Comparison of ENCODE assay signal across 15 cellular contexts in the genomic region with DNA sequence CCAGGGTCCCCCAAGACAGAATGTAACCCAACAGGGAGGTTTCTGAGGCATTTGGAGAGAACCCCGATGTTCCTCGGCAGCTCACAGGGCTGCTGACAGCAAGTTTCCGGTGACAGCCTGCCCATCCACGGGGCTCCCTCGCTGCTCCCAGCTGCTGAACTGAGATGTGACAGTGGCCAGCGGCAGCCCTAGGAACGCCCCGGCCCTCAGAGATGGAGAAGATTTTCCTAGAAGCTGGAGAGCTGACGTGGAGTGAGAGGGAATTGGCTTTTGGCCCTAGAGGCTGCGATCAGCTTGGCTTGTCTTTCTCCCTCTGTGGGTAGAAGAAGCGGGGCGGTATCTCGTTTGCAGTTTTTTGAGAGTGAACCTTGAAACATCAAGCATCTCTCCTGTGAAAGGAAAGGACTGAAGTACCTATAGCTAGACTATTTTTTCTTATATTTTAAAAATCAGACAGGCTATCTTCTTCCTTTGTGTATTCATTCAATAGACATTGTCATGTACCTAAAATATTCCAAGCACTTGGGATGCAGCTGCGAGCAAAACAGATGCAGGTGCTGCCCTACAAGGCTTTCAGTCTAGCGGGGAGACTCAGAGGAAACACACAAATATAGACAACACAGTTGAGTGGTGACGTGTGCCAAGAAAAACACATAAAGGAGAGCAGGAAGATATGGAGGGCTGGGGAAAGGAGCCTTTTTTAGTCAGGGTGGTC. TPM values are rescaled to one million over a fixed set of nuclear protein-coding genes. Genes with fewer than 3 reads are reported as not detected.
DNase-seq lines count a peak whose midpoint lies in the region; ATAC-seq and TF ChIP-seq lines count a peak whose summit lies in the region.
"Had no signal": no experiment of that assay in that cellular context is flagged by ENCODE, and none has a peak within 500 bp of the region (broad histone marks: within the 10 kb centered on the region; RNA-seq: fewer than 3 reads in every experiment).

No MANE protein-coding gene starts in this region.

- peak overlapping the region in 1 of 2 donors; percentile 52 for H3K4me3 ChIP-seq in ascending aorta
- H3K4me3 ChIP-seq in psoas muscle, result peak overlapping the region; percentile 49
- H3K4me3 ChIP-seq: breast epithelium, upper lobe of left lung had no signal

- WGBS in psoas muscle, 3 donors, result 11 to 16% (median 13%) methylated on average over 16 of the region's 16 CpGs

- peak; percentile 78 to 86 for ATAC-seq in left cardiac atrium
- ATAC-seq in psoas muscle, result peak; percentile 62 to 75 (median 70)
- ATAC-seq in GM21526 (IDR thresholded peaks at IDR 0.05; ENCODE audit: low FRiP score, unreplicated experiment), result no peak

- no peak for TF ChIP-seq CTCF in ascending aorta (IDR thresholded peaks at IDR 0.05)
- TF ChIP-seq CTCF in psoas muscle (IDR thresholded peaks at IDR 0.05), result no peak

- no peaks in the 10 kb centered on the region for H3K27me3 ChIP-seq in ascending aorta
- no peaks in the 10 kb centered on the region for H3K27me3 ChIP-seq in psoas muscle (ENCODE audit: insufficient read depth in 3 of 3, low read length in 2 of 3)
- H3K27me3 ChIP-seq: breast epithelium, upper lobe of left lung had no signal

- H3K9me3 ChIP-seq in ascending aorta (no peaks in the 10 kb centered on the region), psoas muscle (no peaks in the 10 kb centered on the region)
- H3K9me3 ChIP-seq: upper lobe of left lung had no signal

- intact Hi-C loops in ascending aorta (cut with DNase I) (loop anchor here (2.0 kb wide), 1 partner anchor 24 kb away; no protein-coding TSS in a partner anchor), left cardiac atrium (cut with DNase I) (no loop called here), psoas muscle (cut with DNase I) (no loop called here)

- H3K27ac ChIP-seq in ascending aorta (peak overlapping the region; percentile 64 to 80), psoas muscle (peak overlapping the region; percentile 77)
- H3K27ac ChIP-seq: breast epithelium, upper lobe of left lung had no signal

- H3K4me1 ChIP-seq in ascending aorta (peaks cover 4 to 10% of the 10 kb centered on the region in 2 donors), psoas muscle (peaks cover 9% of the 10 kb centered on the region)
- H3K4me1 ChIP-seq: breast epithelium, upper lobe of left lung had no signal

- DNase-seq in AG08395 (ENCODE audit: low spot score) (peak; percentile 58), ascending aorta (ENCODE audit: low spot score in 2 of 2) (peak in 1 of 2 donors; percentile 68), left cardiac atrium (peak; percentile 57), psoas muscle (peak; percentile 45 to 73), HPDE6-E6E7 (ENCODE audit: extremely low spot score) (no peak), NCI-H1105 (lab: John Stamatoyannopoulos, UW) (no peak), RKO (ENCODE audit: low spot score) (no peak)
- DNase-seq: activated CD4-positive, CD25-positive, alpha-beta regulatory T cell; activated naive CD4-positive, alpha-beta T cell; endodermal cell; NCI-H187 treated with DMSO at 0.1 percent for 48 hours; stimulated activated CD8-positive, alpha-beta memory T cell treated with anti-CD3 and anti-CD28 coated beads, Interleukin-4, amount 100 ng/mL, for 48 hours; upper lobe of left lung had no signal

- H3K36me3 ChIP-seq in ascending aorta (no peaks in the 10 kb centered on the region), psoas muscle (ENCODE audit: insufficient read depth in 1 of 2, low read depth in 1 of 2) (no peaks in the 10 kb centered on the region)
- H3K36me3 ChIP-seq: breast epithelium, upper lobe of left lung had no signal

RNA-seq across cellular contexts. Expression of a gene that starts 28.4 kb away (rescaled TPM):
- total RNA-seq in ascending aorta (7.9 TPM), left cardiac atrium (1 to 10 TPM; 5.7 to 7.0 TPM), psoas muscle (1 to 10 TPM in 3 of 4 donors, under 1 TPM in 1; 0.64 to 3.1 (median 2.1) TPM)
- polyA plus RNA-seq in psoas muscle, result under 1 TPM; 0.18 to 0.64 (median 0.48) TPM

Comparison
In these comparisons a context has a peak if more than half of its experiments do, and no peak if none do; other contexts are left out.
1. DNase-seq: peak in AG08395 (single experiment), left cardiac atrium (single experiment) and psoas muscle (2 of 2); none in HPDE6-E6E7 (single experiment), NCI-H1105 (single experiment) and RKO (single experiment).